In genomic region chr16:8862309-8863130, GRCh38 we compare ENCODE assay signal across 1 cellular context.
TF ChIP-seq lines count a peak whose summit lies in the region.

No MANE protein-coding gene starts in this region.

TF ChIP-seq in HCT116, 20 proteins besides CTCF, POLR2A, EP300 and RAD21:
- no peak for TF ChIP-seq SIN3A (IDR thresholded peaks at IDR 0.05; ENCODE audit: low read depth)
- no peak for TF ChIP-seq EZH2phosphoT487 (IDR thresholded peaks at IDR 0.05; ENCODE audit: borderline replicate concordance)
- TF ChIP-seq EGR1 (IDR thresholded peaks at IDR 0.05; ENCODE audit: low read depth), result no peak
- no peak for TF ChIP-seq CEBPB (IDR thresholded peaks at IDR 0.05; ENCODE audit: low read depth)
- no peak for TF ChIP-seq ATF3 (IDR thresholded peaks at IDR 0.05)
- TF ChIP-seq CBX3 (IDR thresholded peaks at IDR 0.05; ENCODE audit: low read depth), result no peak
- no peak for TF ChIP-seq FOSL1 (IDR thresholded peaks at IDR 0.05; ENCODE audit: low read depth)
- no peak for TF ChIP-seq REST (IDR thresholded peaks at IDR 0.05; ENCODE audit: low read depth)
- TF ChIP-seq ELF1 (IDR thresholded peaks at IDR 0.05; ENCODE audit: borderline replicate concordance, low read depth), result no peak
- TF ChIP-seq ZNF274 (IDR thresholded peaks at IDR 0.05; ENCODE audit: low read depth, low read length), result no peak
- no peak for TF ChIP-seq SRF (IDR thresholded peaks at IDR 0.05; ENCODE audit: low read depth)
- no peak; the same call in 1 of the 2 replicates for TF ChIP-seq MAX (IDR thresholded peaks at IDR 0.05)
- no peak for TF ChIP-seq EZH2 (IDR thresholded peaks at IDR 0.05)
- no peak for TF ChIP-seq TCF7L2 (IDR thresholded peaks at IDR 0.05; ENCODE audit: borderline replicate concordance, extremely low read depth, insufficient read depth, insufficient read length)
- no peak; the same call in none of the 2 replicates for TF ChIP-seq POLR2AphosphoS5 (IDR thresholded peaks at IDR 0.05; ENCODE audit: low read depth, low read length)
- no peak for TF ChIP-seq JUND (IDR thresholded peaks at IDR 0.05)
- no peak for TF ChIP-seq SP1 (IDR thresholded peaks at IDR 0.05; ENCODE audit: low read depth)
- TF ChIP-seq ZBTB33 (IDR thresholded peaks at IDR 0.05; ENCODE audit: extremely low read depth, insufficient replicate concordance, low read length), result no peak
